ENCODE assay signal across 9 cellular contexts in the genomic region with DNA sequence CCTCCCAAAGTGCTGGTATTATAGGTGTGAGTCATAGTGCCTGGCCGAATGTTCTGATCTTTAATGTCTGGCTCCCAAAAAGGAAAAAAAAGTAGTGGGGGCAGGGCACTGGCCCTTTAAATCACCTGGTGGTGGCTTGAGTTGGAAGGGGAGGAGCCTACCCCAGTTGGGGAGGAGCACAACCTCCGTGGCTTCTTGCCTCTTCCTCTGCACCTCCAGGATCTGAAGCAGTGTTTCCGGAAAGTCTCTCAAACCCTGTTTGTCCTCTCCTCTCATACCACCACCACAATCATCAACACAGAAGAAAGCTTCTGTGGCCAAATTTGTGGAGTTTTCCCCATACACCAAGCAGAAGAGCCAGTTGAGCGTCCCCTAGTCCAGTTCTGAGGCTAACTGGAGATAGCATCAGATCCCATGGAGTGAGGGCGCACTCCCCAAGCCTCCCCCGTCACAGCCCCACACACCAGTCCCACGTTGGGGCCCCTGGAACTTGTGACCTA. TPM values are rescaled to one million over a fixed set of nuclear protein-coding genes. Genes with fewer than 3 reads are reported as not detected.
A peak's percentile ranks its signal among the peaks of the same experiment; 100 is the strongest.
DNase-seq lines count a peak whose midpoint lies in the region; ATAC-seq and TF ChIP-seq lines count a peak whose summit lies in the region.
"Had no signal": no experiment of that assay in that cellular context is flagged by ENCODE, and none has a peak within 500 bp of the region (broad histone marks: within the 10 kb centered on the region; RNA-seq: fewer than 3 reads in every experiment).

No MANE protein-coding gene starts in this region.

- in situ Hi-C loops in GM13976 (cut with MboI; ENCODE audit: low sequenced_read_pairs, unreplicated experiment), result no loop called here

- no peak for TF ChIP-seq POLR2A in breast epithelium (IDR thresholded peaks at IDR 0.05)

- no peak overlapping the region for H3K27ac ChIP-seq in breast epithelium

- H3K27me3 Mint-ChIP-seq in MCF 10A (ENCODE audit: insufficient read depth, unreplicated experiment), result no peaks in the 10 kb centered on the region
- H3K27me3 Mint-ChIP-seq in memory B cell, result no peaks in the 10 kb centered on the region

- intact Hi-C loops in MCF 10A (cut with micrococcal nuclease) (no loop called here), breast epithelium (cut with DNase I; ENCODE audit: low total_unique reads) (no loop called here)

- BruUV-seq in MCF 10A (replicated peaks; lab: Mats Ljungman, UMichigan), result no TSS peak

- no peaks in the 10 kb centered on the region for H3K36me3 ChIP-seq in breast epithelium

- H3K36me3 Mint-ChIP-seq in MCF 10A (ENCODE audit: insufficient read depth, unreplicated experiment) (no peaks in the 10 kb centered on the region), memory B cell (no peaks in the 10 kb centered on the region)

- H3K4me1 Mint-ChIP-seq in MCF 10A (ENCODE audit: insufficient read depth, unreplicated experiment), result peaks cover 11% of the 10 kb centered on the region
- peaks cover 19% of the 10 kb centered on the region for H3K4me1 Mint-ChIP-seq in memory B cell

- POLR2A ChIA-PET in MCF 10A (lab: Yijun Ruan, JAX), result interaction anchor here (0.5 to 4.1 kb wide), 5 partner anchors 10 to 43 kb away, joined by 3 to 16 read pairs (median 8); no protein-coding TSS in a partner anchor

- DNase-seq in MCF 10A (ENCODE audit: unreplicated experiment) (peak; percentile 87), breast epithelium (ENCODE audit: low spot score in 2 of 2) (no peak), activated T-helper 1 cell treated with Interleukin-2 at 50 U/mL for 16 hours (ENCODE audit: low read depth) (peak; percentile 29), memory B cell (ENCODE audit: low spot score in 2 of 2) (no peak), SKM-1 (lab: John Stamatoyannopoulos, UW; ENCODE audit: unreplicated experiment) (no peak), GM13976 (ENCODE audit: low spot score) (no peak), dedifferentiated amniotic fluid mesenchymal stem cell (ENCODE audit: extremely low spot score) (no peak)
- DNase-seq: right cardiac atrium had no signal

- H3K9me3 ChIP-seq in breast epithelium, result no peaks in the 10 kb centered on the region

- peak overlapping the region; percentile 93 for H3K27ac Mint-ChIP-seq in MCF 10A (ENCODE audit: low read depth, unreplicated experiment)
- H3K27ac Mint-ChIP-seq in memory B cell, result no peak overlapping the region

- ATAC-seq in memory B cell (ENCODE audit: low read depth) (no peak), HG03108 (IDR thresholded peaks at IDR 0.05; ENCODE audit: unreplicated experiment) (no peak)

- H3K9me3 Mint-ChIP-seq in MCF 10A (ENCODE audit: unreplicated experiment) (no peaks in the 10 kb centered on the region), memory B cell (no peaks in the 10 kb centered on the region)

- no peaks in the 10 kb centered on the region for H3K27me3 ChIP-seq in breast epithelium

- TF ChIP-seq CTCF in MCF 10A (IDR thresholded peaks at IDR 0.05; ENCODE audit: unreplicated experiment) (no peak), breast epithelium (IDR thresholded peaks at IDR 0.05) (no peak), GM13976 (IDR thresholded peaks at IDR 0.05; ENCODE audit: borderline replicate concordance, control extremely low read depth, extremely low read depth, insufficient read depth, missing control alignments) (no peak)

- H3K4me3 ChIP-seq in breast epithelium, result no peak overlapping the region

- H3K4me3 Mint-ChIP-seq in MCF 10A (ENCODE audit: unreplicated experiment), result peak overlapping the region; percentile 62
- H3K4me3 Mint-ChIP-seq in memory B cell, result peak overlapping the region; percentile 14

- CTCF ChIA-PET in MCF 10A (lab: Yijun Ruan, JAX), result interaction anchor here (0.7 kb wide), 1 partner anchor 688 kb away, joined by 3 read pairs; no protein-coding TSS in a partner anchor

- no peaks in the 10 kb centered on the region for H3K4me1 ChIP-seq in breast epithelium

RNA-seq across cellular contexts. Expression of gene RCOR1, which starts 24.3 kb away (rescaled TPM):
- total RNA-seq in MCF 10A (2022) (45.6 and 55.9 TPM in 2 replicates), breast epithelium (10 to 100 TPM; 15.7 to 21.8 (median 20.3) TPM)

RNA-seq across cellular contexts. Expression of gene ANKRD9, which starts 58.6 kb away (rescaled TPM):
- total RNA-seq in MCF 10A (2022), result 8.4 and 10.2 TPM in 2 replicates
- 10 to 100 TPM; 10.4 to 24.9 (median 22.8) TPM for total RNA-seq in breast epithelium

Comparison
In these comparisons a context has a peak if more than half of its experiments do, and no peak if none do; other contexts are left out.
1. DNase-seq: peak in MCF 10A (single experiment) and activated T-helper 1 cell treated with Interleukin-2 at 50 U/mL for 16 hours (single experiment); none in breast epithelium (0 of 2), memory B cell (0 of 2), SKM-1 (single experiment), GM13976 (single experiment) and dedifferentiated amniotic fluid mesenchymal stem cell (single experiment).